ENCODE assay signal across 1 cellular context in genomic region chr16:53703590-53704444, GRCh38.
TF ChIP-seq lines count a peak whose summit lies in the region.

Gene FTO (plus strand): TSS chr16:53704156.
Gene RPGRIP1L (minus strand): TSS chr16:53703859. CDS start chr16:53700723, 3,136 bp downstream.

TF ChIP-seq in WTC11, 78 proteins besides CTCF, POLR2A, EP300 and RAD21 (continued from another document):
- TF ChIP-seq ZNF281 (CRISPR knock-in tag; IDR thresholded peaks at IDR 0.05) (no peak), ZNF423 (CRISPR knock-in tag; IDR thresholded peaks at IDR 0.05) (no peak), ZNF416 (CRISPR knock-in tag; IDR thresholded peaks at IDR 0.05) (no peak), ELF4 (CRISPR knock-in tag; IDR thresholded peaks at IDR 0.05; ENCODE audit: low read depth) (no peak), RELA (CRISPR knock-in tag; IDR thresholded peaks at IDR 0.05; ENCODE audit: borderline replicate concordance) (no peak), ATF2 (CRISPR knock-in tag; IDR thresholded peaks at IDR 0.05; ENCODE audit: borderline replicate concordance, low read depth) (no peak), SMAD3 (CRISPR knock-in tag; IDR thresholded peaks at IDR 0.05; ENCODE audit: borderline replicate concordance) (no peak), NFE2L1 (CRISPR knock-in tag; IDR thresholded peaks at IDR 0.05) (no peak), FOXK1 (CRISPR knock-in tag; IDR thresholded peaks at IDR 0.05) (peak; percentile 83), SP1 (CRISPR knock-in tag; conservative IDR thresholded peaks at IDR 0.05) (peak; percentile 63; the same call in 1 of the 2 replicates), RORB (CRISPR knock-in tag; IDR thresholded peaks at IDR 0.05) (no peak), ZNF219 (CRISPR knock-in tag; IDR thresholded peaks at IDR 0.05; ENCODE audit: borderline replicate concordance) (no peak), ZBTB43 (CRISPR knock-in tag; IDR thresholded peaks at IDR 0.05) (no peak), MYBL2 (CRISPR knock-in tag; IDR thresholded peaks at IDR 0.05) (no peak), EMX1 (CRISPR knock-in tag; IDR thresholded peaks at IDR 0.05) (no peak), SOX15 (CRISPR knock-in tag; IDR thresholded peaks at IDR 0.05) (no peak), TCF7 (CRISPR knock-in tag; IDR thresholded peaks at IDR 0.05; ENCODE audit: low read depth) (no peak), OVOL2 (CRISPR knock-in tag; IDR thresholded peaks at IDR 0.05; ENCODE audit: borderline replicate concordance) (no peak), ZNF138 (CRISPR knock-in tag; conservative IDR thresholded peaks at IDR 0.05) (no peak), TEAD4 (CRISPR knock-in tag; IDR thresholded peaks at IDR 0.05) (no peak)
- TF ChIP-seq, protein P1, sequence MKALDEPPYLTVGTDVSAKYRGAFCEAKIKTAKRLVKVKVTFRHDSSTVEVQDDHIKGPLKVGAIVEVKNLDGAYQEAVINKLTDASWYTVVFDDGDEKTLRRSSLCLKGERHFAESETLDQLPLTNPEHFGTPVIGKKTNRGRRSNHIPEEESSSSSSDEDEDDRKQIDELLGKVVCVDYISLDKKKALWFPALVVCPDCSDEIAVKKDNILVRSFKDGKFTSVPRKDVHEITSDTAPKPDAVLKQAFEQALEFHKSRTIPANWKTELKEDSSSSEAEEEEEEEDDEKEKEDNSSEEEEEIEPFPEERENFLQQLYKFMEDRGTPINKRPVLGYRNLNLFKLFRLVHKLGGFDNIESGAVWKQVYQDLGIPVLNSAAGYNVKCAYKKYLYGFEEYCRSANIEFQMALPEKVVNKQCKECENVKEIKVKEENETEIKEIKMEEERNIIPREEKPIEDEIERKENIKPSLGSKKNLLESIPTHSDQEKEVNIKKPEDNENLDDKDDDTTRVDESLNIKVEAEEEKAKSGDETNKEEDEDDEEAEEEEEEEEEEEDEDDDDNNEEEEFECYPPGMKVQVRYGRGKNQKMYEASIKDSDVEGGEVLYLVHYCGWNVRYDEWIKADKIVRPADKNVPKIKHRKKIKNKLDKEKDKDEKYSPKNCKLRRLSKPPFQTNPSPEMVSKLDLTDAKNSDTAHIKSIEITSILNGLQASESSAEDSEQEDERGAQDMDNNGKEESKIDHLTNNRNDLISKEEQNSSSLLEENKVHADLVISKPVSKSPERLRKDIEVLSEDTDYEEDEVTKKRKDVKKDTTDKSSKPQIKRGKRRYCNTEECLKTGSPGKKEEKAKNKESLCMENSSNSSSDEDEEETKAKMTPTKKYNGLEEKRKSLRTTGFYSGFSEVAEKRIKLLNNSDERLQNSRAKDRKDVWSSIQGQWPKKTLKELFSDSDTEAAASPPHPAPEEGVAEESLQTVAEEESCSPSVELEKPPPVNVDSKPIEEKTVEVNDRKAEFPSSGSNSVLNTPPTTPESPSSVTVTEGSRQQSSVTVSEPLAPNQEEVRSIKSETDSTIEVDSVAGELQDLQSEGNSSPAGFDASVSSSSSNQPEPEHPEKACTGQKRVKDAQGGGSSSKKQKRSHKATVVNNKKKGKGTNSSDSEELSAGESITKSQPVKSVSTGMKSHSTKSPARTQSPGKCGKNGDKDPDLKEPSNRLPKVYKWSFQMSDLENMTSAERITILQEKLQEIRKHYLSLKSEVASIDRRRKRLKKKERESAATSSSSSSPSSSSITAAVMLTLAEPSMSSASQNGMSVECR (CRISPR knock-in tag; IDR thresholded peaks at IDR 0.05; ENCODE audit: borderline replicate concordance) = no peak; the same call in none of the 2 replicates
- TF ChIP-seq, protein P2, sequence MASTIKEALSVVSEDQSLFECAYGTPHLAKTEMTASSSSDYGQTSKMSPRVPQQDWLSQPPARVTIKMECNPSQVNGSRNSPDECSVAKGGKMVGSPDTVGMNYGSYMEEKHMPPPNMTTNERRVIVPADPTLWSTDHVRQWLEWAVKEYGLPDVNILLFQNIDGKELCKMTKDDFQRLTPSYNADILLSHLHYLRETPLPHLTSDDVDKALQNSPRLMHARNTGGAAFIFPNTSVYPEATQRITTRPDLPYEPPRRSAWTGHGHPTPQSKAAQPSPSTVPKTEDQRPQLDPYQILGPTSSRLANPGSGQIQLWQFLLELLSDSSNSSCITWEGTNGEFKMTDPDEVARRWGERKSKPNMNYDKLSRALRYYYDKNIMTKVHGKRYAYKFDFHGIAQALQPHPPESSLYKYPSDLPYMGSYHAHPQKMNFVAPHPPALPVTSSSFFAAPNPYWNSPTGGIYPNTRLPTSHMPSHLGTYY (CRISPR knock-in tag; IDR thresholded peaks at IDR 0.05) = no peak
- TF ChIP-seq, protein P3, sequence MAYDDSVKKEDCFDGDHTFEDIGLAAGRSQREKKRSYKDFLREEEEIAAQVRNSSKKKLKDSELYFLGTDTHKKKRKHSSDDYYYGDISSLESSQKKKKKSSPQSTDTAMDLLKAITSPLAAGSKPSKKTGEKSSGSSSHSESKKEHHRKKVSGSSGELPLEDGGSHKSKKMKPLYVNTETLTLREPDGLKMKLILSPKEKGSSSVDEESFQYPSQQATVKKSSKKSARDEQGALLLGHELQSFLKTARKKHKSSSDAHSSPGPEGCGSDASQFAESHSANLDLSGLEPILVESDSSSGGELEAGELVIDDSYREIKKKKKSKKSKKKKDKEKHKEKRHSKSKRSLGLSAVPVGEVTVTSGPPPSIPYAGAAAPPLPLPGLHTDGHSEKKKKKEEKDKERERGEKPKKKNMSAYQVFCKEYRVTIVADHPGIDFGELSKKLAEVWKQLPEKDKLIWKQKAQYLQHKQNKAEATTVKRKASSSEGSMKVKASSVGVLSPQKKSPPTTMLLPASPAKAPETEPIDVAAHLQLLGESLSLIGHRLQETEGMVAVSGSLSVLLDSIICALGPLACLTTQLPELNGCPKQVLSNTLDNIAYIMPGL (CRISPR knock-in tag; IDR thresholded peaks at IDR 0.05) = no peak
- TF ChIP-seq, protein P4, sequence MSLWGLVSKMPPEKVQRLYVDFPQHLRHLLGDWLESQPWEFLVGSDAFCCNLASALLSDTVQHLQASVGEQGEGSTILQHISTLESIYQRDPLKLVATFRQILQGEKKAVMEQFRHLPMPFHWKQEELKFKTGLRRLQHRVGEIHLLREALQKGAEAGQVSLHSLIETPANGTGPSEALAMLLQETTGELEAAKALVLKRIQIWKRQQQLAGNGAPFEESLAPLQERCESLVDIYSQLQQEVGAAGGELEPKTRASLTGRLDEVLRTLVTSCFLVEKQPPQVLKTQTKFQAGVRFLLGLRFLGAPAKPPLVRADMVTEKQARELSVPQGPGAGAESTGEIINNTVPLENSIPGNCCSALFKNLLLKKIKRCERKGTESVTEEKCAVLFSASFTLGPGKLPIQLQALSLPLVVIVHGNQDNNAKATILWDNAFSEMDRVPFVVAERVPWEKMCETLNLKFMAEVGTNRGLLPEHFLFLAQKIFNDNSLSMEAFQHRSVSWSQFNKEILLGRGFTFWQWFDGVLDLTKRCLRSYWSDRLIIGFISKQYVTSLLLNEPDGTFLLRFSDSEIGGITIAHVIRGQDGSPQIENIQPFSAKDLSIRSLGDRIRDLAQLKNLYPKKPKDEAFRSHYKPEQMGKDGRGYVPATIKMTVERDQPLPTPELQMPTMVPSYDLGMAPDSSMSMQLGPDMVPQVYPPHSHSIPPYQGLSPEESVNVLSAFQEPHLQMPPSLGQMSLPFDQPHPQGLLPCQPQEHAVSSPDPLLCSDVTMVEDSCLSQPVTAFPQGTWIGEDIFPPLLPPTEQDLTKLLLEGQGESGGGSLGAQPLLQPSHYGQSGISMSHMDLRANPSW (CRISPR knock-in tag; conservative IDR thresholded peaks at IDR 0.05; ENCODE audit: low read depth) = no peak
- TF ChIP-seq, protein P5, sequence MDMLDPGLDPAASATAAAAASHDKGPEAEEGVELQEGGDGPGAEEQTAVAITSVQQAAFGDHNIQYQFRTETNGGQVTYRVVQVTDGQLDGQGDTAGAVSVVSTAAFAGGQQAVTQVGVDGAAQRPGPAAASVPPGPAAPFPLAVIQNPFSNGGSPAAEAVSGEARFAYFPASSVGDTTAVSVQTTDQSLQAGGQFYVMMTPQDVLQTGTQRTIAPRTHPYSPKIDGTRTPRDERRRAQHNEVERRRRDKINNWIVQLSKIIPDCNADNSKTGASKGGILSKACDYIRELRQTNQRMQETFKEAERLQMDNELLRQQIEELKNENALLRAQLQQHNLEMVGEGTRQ (CRISPR knock-in tag; IDR thresholded peaks at IDR 0.05) = peak; percentile 60
- TF ChIP-seq, protein P6, sequence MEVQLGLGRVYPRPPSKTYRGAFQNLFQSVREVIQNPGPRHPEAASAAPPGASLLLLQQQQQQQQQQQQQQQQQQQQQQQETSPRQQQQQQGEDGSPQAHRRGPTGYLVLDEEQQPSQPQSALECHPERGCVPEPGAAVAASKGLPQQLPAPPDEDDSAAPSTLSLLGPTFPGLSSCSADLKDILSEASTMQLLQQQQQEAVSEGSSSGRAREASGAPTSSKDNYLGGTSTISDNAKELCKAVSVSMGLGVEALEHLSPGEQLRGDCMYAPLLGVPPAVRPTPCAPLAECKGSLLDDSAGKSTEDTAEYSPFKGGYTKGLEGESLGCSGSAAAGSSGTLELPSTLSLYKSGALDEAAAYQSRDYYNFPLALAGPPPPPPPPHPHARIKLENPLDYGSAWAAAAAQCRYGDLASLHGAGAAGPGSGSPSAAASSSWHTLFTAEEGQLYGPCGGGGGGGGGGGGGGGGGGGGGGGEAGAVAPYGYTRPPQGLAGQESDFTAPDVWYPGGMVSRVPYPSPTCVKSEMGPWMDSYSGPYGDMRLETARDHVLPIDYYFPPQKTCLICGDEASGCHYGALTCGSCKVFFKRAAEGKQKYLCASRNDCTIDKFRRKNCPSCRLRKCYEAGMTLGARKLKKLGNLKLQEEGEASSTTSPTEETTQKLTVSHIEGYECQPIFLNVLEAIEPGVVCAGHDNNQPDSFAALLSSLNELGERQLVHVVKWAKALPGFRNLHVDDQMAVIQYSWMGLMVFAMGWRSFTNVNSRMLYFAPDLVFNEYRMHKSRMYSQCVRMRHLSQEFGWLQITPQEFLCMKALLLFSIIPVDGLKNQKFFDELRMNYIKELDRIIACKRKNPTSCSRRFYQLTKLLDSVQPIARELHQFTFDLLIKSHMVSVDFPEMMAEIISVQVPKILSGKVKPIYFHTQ (CRISPR knock-in tag; IDR thresholded peaks at IDR 0.05) = no peak
